ENCODE assay signal across 16 cellular contexts in genomic region chr4:22488136-22488535, GRCh38.
"Had no signal": no experiment of that assay in that cellular context is flagged by ENCODE, and none has a peak within 500 bp of the region (broad histone marks: within the 10 kb centered on the region; RNA-seq: fewer than 3 reads in every experiment).

No MANE protein-coding gene starts in this region.

- H3K4me3 ChIP-seq: lung, smooth muscle cell, tibial artery, vagina had no signal

- H3K27ac ChIP-seq: tibial artery, vagina had no signal

- DNase-seq: activated CD4-positive, alpha-beta T cell treated with anti-CD3 and anti-CD28 coated beads, Interleukin-2, amount 50 U/mL, for 4 hours; activated CD8-positive, alpha-beta memory T cell treated with anti-CD3 and anti-CD28 coated beads, Interleukin-2, amount 10 ng/mL, durations not matched to agents 7 days and 5 days; activated effector memory CD4-positive, alpha-beta T cell treated with anti-CD3 and anti-CD28 coated beads, Interleukin-2, amount 50 U/mL, for 16 hours; activated naive CD8-positive, alpha-beta T cell treated with anti-CD3 and anti-CD28 coated beads for 36 hours; activated T-cell treated with anti-CD3 and anti-CD28 coated beads, Interleukin-2, amount 50 U/mL, for 4 hours; dermis blood vessel endothelial cell; erythroblast; naive thymus-derived CD4-positive, alpha-beta T cell; posterior cingulate gyrus; right cardiac atrium; tibial artery had no signal

- H3K4me2 ChIP-seq: smooth muscle cell had no signal

- ATAC-seq: activated CD4-positive, CD25-positive, alpha-beta regulatory T cell treated with anti-CD3 and anti-CD28 coated beads, Interleukin-2, amount 50 U/mL, for 24 hours; activated CD8-positive, alpha-beta memory T cell treated with anti-CD3 and anti-CD28 coated beads, Interleukin-2, amount 10 ng/mL, durations not matched to agents 7 days and 5 days; activated T-cell treated with anti-CD3 and anti-CD28 coated beads, Interleukin-2, amount 50 U/mL, for 4 hours; naive thymus-derived CD4-positive, alpha-beta T cell; right cardiac atrium; stimulated activated effector memory CD8-positive, alpha-beta T cell treated with anti-CD3 and anti-CD28 coated beads, Interleukin-12 subunit alpha, Interleukin-12 subunit beta, amount 100 ng/mL, for 72 hours had no signal

- H3K4me1 ChIP-seq: vagina had no signal

- H3K9me3 ChIP-seq: tibial artery, vagina had no signal

- H3K36me3 ChIP-seq: tibial artery, vagina had no signal

- H3K27me3 ChIP-seq: tibial artery, vagina had no signal
